In the genomic region with DNA sequence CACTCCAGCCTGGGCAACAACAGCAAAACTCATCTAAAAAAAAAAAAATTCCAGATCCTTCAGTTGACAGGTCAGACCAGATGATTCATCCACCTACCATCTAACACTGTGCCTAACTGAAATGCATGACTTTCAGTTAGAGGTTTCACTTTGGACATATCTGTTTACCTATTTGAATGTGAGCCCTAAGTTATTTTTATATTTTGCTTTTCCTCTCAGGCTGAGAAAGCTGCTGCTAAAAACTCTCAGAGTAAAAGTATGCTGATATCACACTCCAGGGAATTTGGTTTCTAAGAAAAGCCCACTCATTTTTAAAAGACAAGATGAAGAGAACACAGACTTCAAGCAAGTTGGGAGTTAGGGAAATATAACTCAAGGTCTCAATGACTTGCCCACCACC, we compare ENCODE assay signal across 8 cellular contexts.
A peak's percentile ranks its signal among the peaks of the same experiment; 100 is the strongest.
DNase-seq lines count a peak whose midpoint lies in the region; ATAC-seq and TF ChIP-seq lines count a peak whose summit lies in the region.

No MANE protein-coding gene starts in this region.

- DNase-seq in RKO (ENCODE audit: low spot score) (peak; percentile 23), right cardiac atrium (no peak), cortex of kidney (lab: John Stamatoyannopoulos, UW) (no peak), nucleus accumbens (lab: John Stamatoyannopoulos, UW) (no peak), NOMO-1 treated with dmso at 0.1 percent for 144 hours (lab: John Stamatoyannopoulos, UW; ENCODE audit: unreplicated experiment) (no peak), endodermal cell (no peak)

- POLR2A ChIA-PET in HEK293 (lab: Yijun Ruan, JAX): no interaction called here

- intact Hi-C loops in right cardiac atrium (cut with DNase I): no loop called here

- H3K36me3 ChIP-seq in HEK293 (ENCODE audit: control insufficient read depth in 2 of 2, insufficient read depth in 1 of 2, low read length in 2 of 2) (no peaks in the 10 kb centered on the region), endodermal cell (ENCODE audit: control insufficient read depth, insufficient read depth, low read length) (no peaks in the 10 kb centered on the region)

- H3K4me3 ChIP-seq in HEK293 (ENCODE audit: low read depth, low read length) (no peak overlapping the region), right cardiac atrium (ENCODE audit: low read length) (no peak overlapping the region), endodermal cell (ENCODE audit: low read length) (no peak overlapping the region)

- peaks cover 4% of the 10 kb centered on the region for H3K9me3 Mint-ChIP-seq in endodermal cell

- no peak overlapping the region for H3K27ac Mint-ChIP-seq in endodermal cell

- H3K4me1 ChIP-seq in HEK293 (ENCODE audit: control insufficient read depth, insufficient read depth, low read length) (no peaks in the 10 kb centered on the region; the same call in 1 of the 2 replicates), right cardiac atrium (ENCODE audit: control insufficient read depth, insufficient read depth, low read length) (peaks cover 4% of the 10 kb centered on the region), endodermal cell (ENCODE audit: control insufficient read depth, insufficient read depth, low read length) (peaks cover 6% of the 10 kb centered on the region)

- H3K4me1 Mint-ChIP-seq in endodermal cell: peaks cover 10% of the 10 kb centered on the region

- H3K9ac ChIP-seq in endodermal cell (ENCODE audit: extremely low read depth, low read length, poor library complexity, severe bottlenecking): no peak overlapping the region

- peaks cover 3% of the 10 kb centered on the region for H3K36me3 Mint-ChIP-seq in endodermal cell (ENCODE audit: low read depth)

- no peak overlapping the region for H3K27ac ChIP-seq in HEK293 (ENCODE audit: extremely low read depth, low read depth, low read length)
- no peak overlapping the region for H3K27ac ChIP-seq in right cardiac atrium (ENCODE audit: low read length)
- no peak overlapping the region for H3K27ac ChIP-seq in endodermal cell (ENCODE audit: low read depth, low read length)

- H3K9me3 ChIP-seq in HEK293 (ENCODE audit: control insufficient read depth, insufficient read depth, low read depth, low read length) (no peaks in the 10 kb centered on the region), right cardiac atrium (ENCODE audit: control insufficient read depth, low read length) (no peaks in the 10 kb centered on the region), endodermal cell (ENCODE audit: control insufficient read depth, low read length) (no peaks in the 10 kb centered on the region)

- ATAC-seq in GM18508 (IDR thresholded peaks at IDR 0.05; ENCODE audit: insufficient read depth, unreplicated experiment) (peak; percentile 91), right cardiac atrium (peak; percentile 63 to 67)

- no peak overlapping the region for H3K4me3 Mint-ChIP-seq in endodermal cell

- no peaks in the 10 kb centered on the region for H3K27me3 Mint-ChIP-seq in endodermal cell (ENCODE audit: insufficient read depth)

- CTCF ChIA-PET in HEK293 (lab: Yijun Ruan, JAX): no interaction called here

- TF ChIP-seq CTCF in HEK293 (tag by site-specific recombination; IDR thresholded peaks at IDR 0.05) (no peak), endodermal cell (conservative IDR thresholded peaks at IDR 0.05) (no peak)

- no peaks in the 10 kb centered on the region for H3K27me3 ChIP-seq in right cardiac atrium (ENCODE audit: control insufficient read depth, insufficient read depth)
- H3K27me3 ChIP-seq in endodermal cell (ENCODE audit: control insufficient read depth, insufficient read depth, low read length, poor library complexity, severe bottlenecking): no peaks in the 10 kb centered on the region

TF ChIP-seq in HEK293, 187 proteins besides CTCF, POLR2A, EP300 and RAD21:
- TF ChIP-seq ZNF16 (tag by site-specific recombination; IDR thresholded peaks at IDR 0.05; ENCODE audit: low read depth) (no peak), ZNF146 (tag by site-specific recombination; IDR thresholded peaks at IDR 0.05) (no peak), ZNF707 (tag by site-specific recombination; IDR thresholded peaks at IDR 0.05) (no peak), ZNF239 (tag by site-specific recombination; IDR thresholded peaks at IDR 0.05) (no peak), ZNF248 (tag by site-specific recombination; IDR thresholded peaks at IDR 0.05) (no peak), PRDM1 (tag by site-specific recombination; IDR thresholded peaks at IDR 0.05) (peak; percentile 31; the same call in 1 of the 2 replicates)
